Comparison of ENCODE assay signal across 29 cellular contexts in the genomic region with DNA sequence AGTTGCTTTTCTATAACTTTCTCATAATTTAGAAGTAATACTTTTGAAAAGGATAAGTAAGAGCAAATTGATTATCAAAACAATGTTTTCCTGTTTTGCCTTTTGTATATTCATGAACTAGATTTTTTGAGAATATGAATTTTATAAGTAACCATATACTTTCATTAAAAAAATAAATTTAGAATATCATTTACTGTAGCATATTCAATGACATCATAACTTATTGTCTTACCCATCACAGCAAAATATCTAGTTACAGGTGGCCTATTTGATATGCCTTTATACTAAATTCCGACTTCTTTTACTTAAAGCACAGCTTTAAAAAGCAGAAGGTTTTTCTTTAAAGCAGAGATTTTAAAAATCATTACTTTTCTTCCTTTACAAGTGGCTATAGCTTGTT.
"Had no signal": no experiment of that assay in that cellular context is flagged by ENCODE, and none has a peak within 500 bp of the region (broad histone marks: within the 10 kb centered on the region; RNA-seq: fewer than 3 reads in every experiment).

No MANE protein-coding gene starts in this region.

- H3K9me3 ChIP-seq: esophagus muscularis mucosa, gastroesophageal sphincter had no signal

- DNase-seq: activated B cell treated with CpG ODN at 0.5 μM for 24 hours; activated CD4-positive, alpha-beta T cell treated with anti-CD3 and anti-CD28 coated beads for 48 hours; activated CD4-positive, alpha-beta T cell treated with anti-CD3 and anti-CD28 coated beads, Interleukin-2, amount 50 U/mL, for 1 hour; activated CD4-positive, alpha-beta T cell treated with anti-CD3 and anti-CD28 coated beads, Interleukin-2, amount 50 U/mL, for 48 hours; activated CD8-positive, alpha-beta memory T cell treated with anti-CD3 and anti-CD28 coated beads for 24 hours; activated CD8-positive, alpha-beta T cell treated with anti-CD3 and anti-CD28 coated beads for 36 hours; activated effector memory CD4-positive, alpha-beta T cell treated with Interleukin-2 at 50 U/mL for 16 hours; activated gamma-delta T cell treated with Interleukin-2 at 50 U/mL for 16 hours; activated naive CD4-positive, alpha-beta T cell treated with anti-CD3 and anti-CD28 coated beads, Interleukin-2, amount 50 U/mL, for 16 hours; activated naive CD4-positive, alpha-beta T cell treated with Interleukin-2 at 50 U/mL for 16 hours; activated T-cell treated with anti-CD3 and anti-CD28 coated beads, Interleukin-2, amount 50 U/mL, for 4 hours; amniotic stem cell; anterior cingulate cortex; caudate nucleus; cortex of kidney; dermis blood vessel endothelial cell; effector CD4-positive, alpha-beta T cell; effector memory CD8-positive, alpha-beta T cell; erythroblast; foreskin keratinocyte; T-helper 1 cell; T-helper 17 cell; T1000; WERI-Rb-1 had no signal

- H3K27ac ChIP-seq: esophagus muscularis mucosa, foreskin keratinocyte, gastroesophageal sphincter, WERI-Rb-1 had no signal

- H3K4me3 ChIP-seq: esophagus muscularis mucosa, gastroesophageal sphincter had no signal

- FAIRE-seq: colon had no signal

- H3K4me1 ChIP-seq: foreskin keratinocyte had no signal

- H3K27me3 ChIP-seq: esophagus muscularis mucosa, foreskin keratinocyte, gastroesophageal sphincter had no signal

- ATAC-seq: activated CD4-positive, CD25-positive, alpha-beta regulatory T cell treated with anti-CD3 and anti-CD28 coated beads, Interleukin-2, amount 50 U/mL, for 24 hours; activated CD8-positive, alpha-beta T cell treated with anti-CD3 and anti-CD28 coated beads for 36 hours; activated T-cell treated with anti-CD3 and anti-CD28 coated beads, Interleukin-2, amount 50 U/mL, for 4 hours; activated T-helper 17 cell treated with anti-CD3 and anti-CD28 coated beads, Interleukin-2, amount 50 U/mL, for 72 hours; effector memory CD8-positive, alpha-beta T cell; foreskin keratinocyte; gastroesophageal sphincter; T-helper 17 cell had no signal
